Comparison of ENCODE assay signal across 14 cellular contexts in the genomic region with DNA sequence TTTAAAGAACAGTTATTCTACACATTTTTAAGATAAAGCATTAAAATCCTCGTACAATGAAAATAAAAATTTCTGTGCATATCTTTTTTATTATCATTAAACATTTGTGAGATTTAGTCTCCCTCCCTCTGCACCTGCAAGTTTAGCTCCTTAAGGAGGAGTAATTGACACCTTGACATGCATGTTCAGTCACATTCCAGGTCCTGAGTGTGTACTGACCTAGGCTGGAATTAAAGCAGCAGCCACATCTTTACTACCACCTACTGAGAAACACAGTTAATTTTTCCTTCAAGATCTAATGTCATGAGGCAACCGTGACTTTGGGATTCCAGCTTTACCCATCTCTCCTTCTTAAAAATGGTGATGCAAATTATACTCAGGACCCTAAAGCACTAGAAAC.
DNase-seq lines count a peak whose midpoint lies in the region; ATAC-seq and TF ChIP-seq lines count a peak whose summit lies in the region.
"Had no signal": no experiment of that assay in that cellular context is flagged by ENCODE, and none has a peak within 500 bp of the region (broad histone marks: within the 10 kb centered on the region; RNA-seq: fewer than 3 reads in every experiment).

No MANE protein-coding gene starts in this region.

- whole genome bisulfite sequencing in mammary epithelial cell (ENCODE audit: low coverage, missing lambda C conversion rate) = 52% methylated on average over 2 of the region's 2 CpGs

- H3K27me3 Mint-ChIP-seq in MCF 10A (ENCODE audit: insufficient read depth, unreplicated experiment) = no peaks in the 10 kb centered on the region
- no peaks in the 10 kb centered on the region for H3K27me3 Mint-ChIP-seq in immature natural killer cell (ENCODE audit: low read depth in 3 of 3)

- H3K79me2 ChIP-seq in mammary epithelial cell (ENCODE audit: insufficient read depth, low read length) = no peaks in the 10 kb centered on the region

- peak overlapping the region; percentile 3 for H2AFZ ChIP-seq in mammary epithelial cell (ENCODE audit: low read depth, low read length)

- H3K36me3 Mint-ChIP-seq in MCF 10A (ENCODE audit: insufficient read depth, unreplicated experiment) (no peaks in the 10 kb centered on the region), immature natural killer cell (no peaks in the 10 kb centered on the region)
- H3K36me3 Mint-ChIP-seq: CD4-positive, CD25-positive, alpha-beta regulatory T cell had no signal

- no peak overlapping the region for H3K27ac ChIP-seq in mammary epithelial cell (ENCODE audit: insufficient read depth, low read depth, low read length)
- H3K27ac ChIP-seq in lower lobe of right lung = no peak overlapping the region
- no peak overlapping the region for H3K27ac ChIP-seq in Peyer's patch
- H3K27ac ChIP-seq: BLaER1 treated with 17β-estradiol and CSF1 and Interleukin-3, amounts not matched to agents 10 nM and 100 nM had no signal

- TF ChIP-seq CTCF in mammary epithelial cell (conservative IDR thresholded peaks at IDR 0.05 in 1 of 2, IDR thresholded peaks at IDR 0.05 in 1 of 2; ENCODE audit: extremely low read depth in 1 of 2, insufficient read depth in 1 of 2, low read depth in 1 of 2, low read length in 2 of 2) = no peak
- TF ChIP-seq CTCF in MCF 10A (IDR thresholded peaks at IDR 0.05; ENCODE audit: unreplicated experiment) = no peak
- no peak for TF ChIP-seq CTCF in lower lobe of right lung (IDR thresholded peaks at IDR 0.05)
- TF ChIP-seq CTCF in Peyer's patch (IDR thresholded peaks at IDR 0.05) = no peak

- POLR2A ChIA-PET in MCF 10A (lab: Yijun Ruan, JAX) = no interaction called here

- intact Hi-C loops in mammary epithelial cell (cut with micrococcal nuclease) (no loop called here), MCF 10A (cut with micrococcal nuclease) (no loop called here), lower lobe of right lung (cut with DNase I) (no loop called here)

- no peak overlapping the region for H3K9ac ChIP-seq in mammary epithelial cell (ENCODE audit: insufficient read depth, low read length)
- H3K9ac ChIP-seq: BLaER1 treated with 17β-estradiol and CSF1 and Interleukin-3, amounts not matched to agents 10 nM and 100 nM had no signal

- CTCF ChIA-PET in mammary epithelial cell (lab: Charles Lee; ENCODE audit: low non-redundant PET) = no interaction called here
- CTCF ChIA-PET in MCF 10A (lab: Yijun Ruan, JAX) = no interaction called here

- H3K4me3 Mint-ChIP-seq in MCF 10A (ENCODE audit: unreplicated experiment) (no peak overlapping the region), immature natural killer cell (no peak overlapping the region)
- H3K4me3 Mint-ChIP-seq: CD4-positive, CD25-positive, alpha-beta regulatory T cell had no signal

- H4K20me1 ChIP-seq in mammary epithelial cell (ENCODE audit: insufficient read depth, low read length) = no peaks in the 10 kb centered on the region
- H4K20me1 ChIP-seq: BLaER1 treated with 17β-estradiol and CSF1 and Interleukin-3, amounts not matched to agents 10 nM and 100 nM had no signal

- H3K27me3 ChIP-seq in mammary epithelial cell (ENCODE audit: insufficient read depth, low read length) = no peaks in the 10 kb centered on the region
- no peaks in the 10 kb centered on the region for H3K27me3 ChIP-seq in lower lobe of right lung (ENCODE audit: low read depth)
- no peaks in the 10 kb centered on the region for H3K27me3 ChIP-seq in Peyer's patch
- H3K27me3 ChIP-seq: BLaER1 treated with 17β-estradiol and CSF1 and Interleukin-3, amounts not matched to agents 10 nM and 100 nM had no signal

- dilution Hi-C loops in mammary epithelial cell (cut with HindIII; ENCODE audit: low sequenced_read_pairs) = no loop called here

- BruUV-seq in mammary epithelial cell (replicated peaks; lab: Mats Ljungman, UMichigan) = no TSS peak
- BruUV-seq in MCF 10A (replicated peaks; lab: Mats Ljungman, UMichigan) = no TSS peak

- no peak overlapping the region for H3K4me2 ChIP-seq in mammary epithelial cell (ENCODE audit: insufficient read depth, low read depth, low read length)
- H3K4me2 ChIP-seq: BLaER1 treated with 17β-estradiol and CSF1 and Interleukin-3, amounts not matched to agents 10 nM and 100 nM had no signal

- H3K4me1 ChIP-seq in mammary epithelial cell (ENCODE audit: insufficient read depth, low read length) (no peaks in the 10 kb centered on the region), lower lobe of right lung (no peaks in the 10 kb centered on the region), Peyer's patch (no peaks in the 10 kb centered on the region)
- H3K4me1 ChIP-seq: BLaER1 treated with 17β-estradiol and CSF1 and Interleukin-3, amounts not matched to agents 10 nM and 100 nM had no signal

- H3K27ac Mint-ChIP-seq in MCF 10A (ENCODE audit: low read depth, unreplicated experiment) (no peak overlapping the region), immature natural killer cell (no peak overlapping the region)
- H3K27ac Mint-ChIP-seq: CD4-positive, CD25-positive, alpha-beta regulatory T cell had no signal

- in situ Hi-C loops in mammary epithelial cell (cut with MboI; ENCODE audit: low sequenced_read_pairs in 2 of 2) = no loop called here

- H3K9me3 Mint-ChIP-seq in MCF 10A (ENCODE audit: unreplicated experiment) (no peaks in the 10 kb centered on the region), immature natural killer cell (peaks cover 0 to 29% (median 5%) of the 10 kb centered on the region in 6 donors)

- H3K36me3 ChIP-seq in mammary epithelial cell (ENCODE audit: insufficient read depth, low read length) (no peaks in the 10 kb centered on the region), lower lobe of right lung (no peaks in the 10 kb centered on the region), Peyer's patch (no peaks in the 10 kb centered on the region)
- H3K36me3 ChIP-seq: BLaER1 treated with 17β-estradiol and CSF1 and Interleukin-3, amounts not matched to agents 10 nM and 100 nM had no signal

- H3K4me3 ChIP-seq in mammary epithelial cell (replicated peaks in 1 of 3; ENCODE audit: insufficient read depth in 1 of 3, low read depth in 2 of 3, low read length in 3 of 3) (no peak overlapping the region), lower lobe of right lung (no peak overlapping the region), Peyer's patch (no peak overlapping the region)
- H3K4me3 ChIP-seq: BLaER1 treated with 17β-estradiol and CSF1 and Interleukin-3, amounts not matched to agents 10 nM and 100 nM had no signal

- ATAC-seq in lower lobe of right lung = peak; percentile 46 to 68
- ATAC-seq: HCT116, HepG2 had no signal

- DNase-seq in mammary epithelial cell (no peak), MCF 10A (ENCODE audit: unreplicated experiment) (no peak), lower lobe of right lung (no peak), renal cortical epithelial cell (ENCODE audit: low read depth) (peak; percentile 12), immature natural killer cell (no peak), Peyer's patch (no peak), NCI-H82 (lab: John Stamatoyannopoulos, UW) (no peak)
- DNase-seq: ACHN; CD4-positive, CD25-positive, alpha-beta regulatory T cell; DMS53; GF-D8 had no signal

- no peak for TF ChIP-seq POLR2A in Peyer's patch (IDR thresholded peaks at IDR 0.05)

- H3K9me3 ChIP-seq in mammary epithelial cell (replicated peaks; ENCODE audit: insufficient read depth, low read length) = no peaks in the 10 kb centered on the region
- no peaks in the 10 kb centered on the region for H3K9me3 ChIP-seq in lower lobe of right lung
- no peaks in the 10 kb centered on the region for H3K9me3 ChIP-seq in Peyer's patch
- H3K9me3 ChIP-seq: BLaER1 treated with 17β-estradiol and CSF1 and Interleukin-3, amounts not matched to agents 10 nM and 100 nM had no signal

- H3K4me1 Mint-ChIP-seq in MCF 10A (ENCODE audit: insufficient read depth, unreplicated experiment) (no peaks in the 10 kb centered on the region), immature natural killer cell (no peaks in the 10 kb centered on the region)
- H3K4me1 Mint-ChIP-seq: CD4-positive, CD25-positive, alpha-beta regulatory T cell had no signal
